2 cellular contexts compared by ENCODE assay signal in the genomic region with DNA sequence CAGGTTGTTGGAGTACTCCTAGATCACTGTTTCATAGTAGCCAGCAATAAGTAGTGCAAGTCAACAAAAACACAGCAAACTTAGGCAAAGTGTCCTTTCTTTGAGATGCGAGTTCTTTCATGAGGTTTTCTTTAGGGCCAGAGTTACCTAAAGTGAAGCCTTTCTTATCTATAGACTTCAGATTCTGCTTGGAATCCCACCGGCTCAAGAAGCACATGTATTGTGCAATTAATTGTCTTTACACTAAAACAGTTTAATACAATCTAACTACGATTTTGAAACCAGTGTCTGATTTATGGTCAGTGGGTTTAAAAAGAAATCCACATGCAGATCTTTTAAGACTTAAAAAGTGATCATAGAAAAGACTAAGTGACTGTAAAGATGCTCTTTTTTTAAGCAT.
TF ChIP-seq lines count a peak whose summit lies in the region.

No MANE protein-coding gene starts in this region.

TF ChIP-seq in K562, 482 proteins besides CTCF, POLR2A, EP300 and RAD21:
- TF ChIP-seq CEBPG (CRISPR knock-in tag; IDR thresholded peaks at IDR 0.05) (no peak), CEBPG (tag; conservative IDR thresholded peaks at IDR 0.05 in 1 of 2, IDR thresholded peaks at IDR 0.05 in 1 of 2) (peak in 1 of 2 experiments; percentile 83; a peak in 2 of 4 replicates), NFRKB (IDR thresholded peaks at IDR 0.05; ENCODE audit: low read depth) (no peak), ZBTB8A (IDR thresholded peaks at IDR 0.05; ENCODE audit: partially characterized antibody) (no peak), TEAD4 (IDR thresholded peaks at IDR 0.05; ENCODE audit: low read length) (peak; percentile 37; the same call in 1 of the 2 replicates), TEAD4 (CRISPR knock-in tag; IDR thresholded peaks at IDR 0.05; ENCODE audit: borderline replicate concordance) (no peak), CEBPB (tag; IDR thresholded peaks at IDR 0.05) (peak; percentile 90), KDM1A (IDR thresholded peaks at IDR 0.05) (peak; percentile 46 to 50; a peak in 3 of 4 replicates)

TF ChIP-seq in neural cell, 6 proteins besides CTCF, POLR2A, EP300 and RAD21:
- TF ChIP-seq POLR2AphosphoS5 (IDR thresholded peaks at IDR 0.05) (no peak), SMC3 (conservative IDR thresholded peaks at IDR 0.05; ENCODE audit: poor library complexity) (no peak), MXI1 (conservative IDR thresholded peaks at IDR 0.05; ENCODE audit: poor library complexity, severe bottlenecking) (no peak), TAF1 (IDR thresholded peaks at IDR 0.05; ENCODE audit: low read depth) (no peak), EZH2 (IDR thresholded peaks at IDR 0.05; ENCODE audit: borderline replicate concordance, insufficient read depth, low read length, poor library complexity, severe bottlenecking) (no peak)
- TF ChIP-seq, protein P1, sequence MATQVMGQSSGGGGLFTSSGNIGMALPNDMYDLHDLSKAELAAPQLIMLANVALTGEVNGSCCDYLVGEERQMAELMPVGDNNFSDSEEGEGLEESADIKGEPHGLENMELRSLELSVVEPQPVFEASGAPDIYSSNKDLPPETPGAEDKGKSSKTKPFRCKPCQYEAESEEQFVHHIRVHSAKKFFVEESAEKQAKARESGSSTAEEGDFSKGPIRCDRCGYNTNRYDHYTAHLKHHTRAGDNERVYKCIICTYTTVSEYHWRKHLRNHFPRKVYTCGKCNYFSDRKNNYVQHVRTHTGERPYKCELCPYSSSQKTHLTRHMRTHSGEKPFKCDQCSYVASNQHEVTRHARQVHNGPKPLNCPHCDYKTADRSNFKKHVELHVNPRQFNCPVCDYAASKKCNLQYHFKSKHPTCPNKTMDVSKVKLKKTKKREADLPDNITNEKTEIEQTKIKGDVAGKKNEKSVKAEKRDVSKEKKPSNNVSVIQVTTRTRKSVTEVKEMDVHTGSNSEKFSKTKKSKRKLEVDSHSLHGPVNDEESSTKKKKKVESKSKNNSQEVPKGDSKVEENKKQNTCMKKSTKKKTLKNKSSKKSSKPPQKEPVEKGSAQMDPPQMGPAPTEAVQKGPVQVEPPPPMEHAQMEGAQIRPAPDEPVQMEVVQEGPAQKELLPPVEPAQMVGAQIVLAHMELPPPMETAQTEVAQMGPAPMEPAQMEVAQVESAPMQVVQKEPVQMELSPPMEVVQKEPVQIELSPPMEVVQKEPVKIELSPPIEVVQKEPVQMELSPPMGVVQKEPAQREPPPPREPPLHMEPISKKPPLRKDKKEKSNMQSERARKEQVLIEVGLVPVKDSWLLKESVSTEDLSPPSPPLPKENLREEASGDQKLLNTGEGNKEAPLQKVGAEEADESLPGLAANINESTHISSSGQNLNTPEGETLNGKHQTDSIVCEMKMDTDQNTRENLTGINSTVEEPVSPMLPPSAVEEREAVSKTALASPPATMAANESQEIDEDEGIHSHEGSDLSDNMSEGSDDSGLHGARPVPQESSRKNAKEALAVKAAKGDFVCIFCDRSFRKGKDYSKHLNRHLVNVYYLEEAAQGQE (IDR thresholded peaks at IDR 0.05; ENCODE audit: borderline replicate concordance) = no peak
TF ChIP-seq in neural cell: peak in this region for 0.
